In the genomic region with DNA sequence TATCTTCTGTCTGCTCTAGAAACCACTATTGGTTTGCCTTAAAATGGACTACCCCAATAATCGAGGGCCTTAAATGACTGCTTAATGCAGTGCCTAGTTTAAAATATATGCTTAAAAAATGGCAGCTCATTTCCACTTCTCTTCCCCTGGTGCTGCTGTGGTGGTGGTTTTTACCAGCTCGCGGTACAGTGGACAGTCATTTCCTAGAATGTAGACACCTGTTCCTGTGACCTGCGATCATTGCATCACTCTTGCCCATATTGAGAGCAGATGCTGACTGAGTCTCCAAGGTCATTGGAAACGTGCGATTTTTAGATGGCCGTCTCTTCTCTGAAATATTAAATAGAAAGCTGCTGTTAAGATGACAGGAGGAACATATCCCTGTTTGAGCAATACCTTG, we compare ENCODE assay signal across 15 cellular contexts.
DNase-seq lines count a peak whose midpoint lies in the region; ATAC-seq and TF ChIP-seq lines count a peak whose summit lies in the region.
"Had no signal": no experiment of that assay in that cellular context is flagged by ENCODE, and none has a peak within 500 bp of the region (broad histone marks: within the 10 kb centered on the region; RNA-seq: fewer than 3 reads in every experiment).

No MANE protein-coding gene starts in this region.

- no peak for TF ChIP-seq POLR2A in sigmoid colon (IDR thresholded peaks at IDR 0.05)

- H3K27ac ChIP-seq in sigmoid colon (no peak overlapping the region), substantia nigra (ENCODE audit: low read depth, low read length, poor library complexity, severe bottlenecking) (no peak overlapping the region)
- H3K27ac ChIP-seq: A549 had no signal

- H3K4me3 Mint-ChIP-seq in activated naive CD8-positive, alpha-beta T cell treated with anti-CD3 and anti-CD28 coated beads, Interleukin-2, amount 10 ng/mL, durations not matched to agents 7 days and 5 days: no peak overlapping the region
- H3K4me3 Mint-ChIP-seq in activated naive CD8-positive, alpha-beta T cell treated with anti-CD3 and anti-CD28 coated beads for 36 hours: no peak overlapping the region
- H3K4me3 Mint-ChIP-seq in activated CD8-positive, alpha-beta T cell treated with anti-CD3 and anti-CD28 coated beads for 36 hours: no peak overlapping the region
- no peak overlapping the region for H3K4me3 Mint-ChIP-seq in natural killer cell
- H3K4me3 Mint-ChIP-seq: CD14-positive monocyte; CD8-positive, alpha-beta T cell; GM23338 had no signal

- POLR2A ChIA-PET in activated naive CD8-positive, alpha-beta T cell treated with anti-CD3 and anti-CD28 coated beads, Interleukin-2, amount 10 ng/mL, durations not matched to agents 7 days and 5 days (lab: Charles Lee): no interaction called here
- POLR2A ChIA-PET in activated CD8-positive, alpha-beta T cell treated with anti-CD3 and anti-CD28 coated beads for 36 hours (lab: Charles Lee): no interaction called here

- peak overlapping the region; percentile 9 for H3K27ac Mint-ChIP-seq in activated naive CD8-positive, alpha-beta T cell treated with anti-CD3 and anti-CD28 coated beads, Interleukin-2, amount 10 ng/mL, durations not matched to agents 7 days and 5 days
- no peak overlapping the region for H3K27ac Mint-ChIP-seq in activated naive CD8-positive, alpha-beta T cell treated with anti-CD3 and anti-CD28 coated beads for 36 hours
- H3K27ac Mint-ChIP-seq in activated CD8-positive, alpha-beta T cell treated with anti-CD3 and anti-CD28 coated beads for 36 hours: peak overlapping the region; percentile 23
- H3K27ac Mint-ChIP-seq in natural killer cell: peak overlapping the region; percentile 61 to 62
- H3K27ac Mint-ChIP-seq: CD8-positive, alpha-beta T cell; GM23338 had no signal

- H3K9me3 Mint-ChIP-seq in activated naive CD8-positive, alpha-beta T cell treated with anti-CD3 and anti-CD28 coated beads, Interleukin-2, amount 10 ng/mL, durations not matched to agents 7 days and 5 days: no peaks in the 10 kb centered on the region
- H3K9me3 Mint-ChIP-seq in activated naive CD8-positive, alpha-beta T cell treated with anti-CD3 and anti-CD28 coated beads for 36 hours: no peaks in the 10 kb centered on the region
- no peaks in the 10 kb centered on the region for H3K9me3 Mint-ChIP-seq in activated CD8-positive, alpha-beta T cell treated with anti-CD3 and anti-CD28 coated beads for 36 hours
- H3K9me3 Mint-ChIP-seq in natural killer cell: no peaks in the 10 kb centered on the region
- H3K9me3 Mint-ChIP-seq: CD14-positive monocyte; CD8-positive, alpha-beta T cell; GM23338 had no signal

- peaks cover 14% of the 10 kb centered on the region for H3K4me1 Mint-ChIP-seq in activated naive CD8-positive, alpha-beta T cell treated with anti-CD3 and anti-CD28 coated beads, Interleukin-2, amount 10 ng/mL, durations not matched to agents 7 days and 5 days
- peaks cover 3% of the 10 kb centered on the region for H3K4me1 Mint-ChIP-seq in activated naive CD8-positive, alpha-beta T cell treated with anti-CD3 and anti-CD28 coated beads for 36 hours
- peaks cover 3% of the 10 kb centered on the region for H3K4me1 Mint-ChIP-seq in activated CD8-positive, alpha-beta T cell treated with anti-CD3 and anti-CD28 coated beads for 36 hours (ENCODE audit: low read depth)
- peaks cover 20 to 23% of the 10 kb centered on the region in 2 donors for H3K4me1 Mint-ChIP-seq in natural killer cell
- H3K4me1 Mint-ChIP-seq: CD14-positive monocyte, GM23338 had no signal

- H3K4me1 ChIP-seq in sigmoid colon: no peaks in the 10 kb centered on the region
- H3K4me1 ChIP-seq: A549 had no signal

- TF ChIP-seq CTCF in activated CD8-positive, alpha-beta T cell treated with anti-CD3 and anti-CD28 coated beads for 36 hours (IDR thresholded peaks at IDR 0.05): no peak
- TF ChIP-seq CTCF in natural killer cell (IDR thresholded peaks at IDR 0.05): no peak
- no peak for TF ChIP-seq CTCF in sigmoid colon (IDR thresholded peaks at IDR 0.05)

- H3K36me3 Mint-ChIP-seq in activated naive CD8-positive, alpha-beta T cell treated with anti-CD3 and anti-CD28 coated beads, Interleukin-2, amount 10 ng/mL, durations not matched to agents 7 days and 5 days: peaks cover 48% of the 10 kb centered on the region
- peaks cover 11% of the 10 kb centered on the region for H3K36me3 Mint-ChIP-seq in activated naive CD8-positive, alpha-beta T cell treated with anti-CD3 and anti-CD28 coated beads for 36 hours
- H3K36me3 Mint-ChIP-seq in activated CD8-positive, alpha-beta T cell treated with anti-CD3 and anti-CD28 coated beads for 36 hours (ENCODE audit: low read depth): peaks cover 33% of the 10 kb centered on the region
- H3K36me3 Mint-ChIP-seq in natural killer cell: peaks cover 24% of the 10 kb centered on the region

- ATAC-seq in activated naive CD8-positive, alpha-beta T cell treated with anti-CD3 and anti-CD28 coated beads, Interleukin-2, amount 10 ng/mL, durations not matched to agents 7 days and 5 days (ENCODE audit: low read depth): no peak
- ATAC-seq in activated CD8-positive, alpha-beta T cell treated with anti-CD3 and anti-CD28 coated beads for 36 hours: no peak
- ATAC-seq in natural killer cell: peak in 2 of 3 donors; percentile 42 to 54
- ATAC-seq: A549; CD8-positive, alpha-beta T cell; GM23338 had no signal

- DNase-seq in activated naive CD8-positive, alpha-beta T cell treated with anti-CD3 and anti-CD28 coated beads, Interleukin-2, amount 10 ng/mL, durations not matched to agents 7 days and 5 days: no peak
- no peak for DNase-seq in activated naive CD8-positive, alpha-beta T cell treated with anti-CD3 and anti-CD28 coated beads for 36 hours
- peak; percentile 32 for DNase-seq in activated CD8-positive, alpha-beta T cell treated with anti-CD3 and anti-CD28 coated beads for 36 hours
- DNase-seq in natural killer cell (no peak), sigmoid colon (no peak), substantia nigra (lab: John Stamatoyannopoulos, UW) (no peak)
- DNase-seq: CD8-positive, alpha-beta T cell; COR-L47; DMS153; DMS79 treated with DMSO at 0.1 percent for 48 hours; EL; H7 had no signal

- no peaks in the 10 kb centered on the region for H3K27me3 ChIP-seq in sigmoid colon

- no peaks in the 10 kb centered on the region for H3K27me3 Mint-ChIP-seq in activated naive CD8-positive, alpha-beta T cell treated with anti-CD3 and anti-CD28 coated beads, Interleukin-2, amount 10 ng/mL, durations not matched to agents 7 days and 5 days
- H3K27me3 Mint-ChIP-seq in activated naive CD8-positive, alpha-beta T cell treated with anti-CD3 and anti-CD28 coated beads for 36 hours: no peaks in the 10 kb centered on the region
- no peaks in the 10 kb centered on the region for H3K27me3 Mint-ChIP-seq in activated CD8-positive, alpha-beta T cell treated with anti-CD3 and anti-CD28 coated beads for 36 hours
- H3K27me3 Mint-ChIP-seq in natural killer cell (ENCODE audit: low read depth in 2 of 2): no peaks in the 10 kb centered on the region

- no peak for TF ChIP-seq EP300 in sigmoid colon (IDR thresholded peaks at IDR 0.05)

- H3K4me3 ChIP-seq in sigmoid colon: no peak overlapping the region
- H3K4me3 ChIP-seq: A549, GM23338 had no signal

- WGBS in sigmoid colon, 2 donors: 96 to 97% methylated on average over 7 of the region's 7 CpGs

- intact Hi-C loops in activated CD8-positive, alpha-beta T cell treated with anti-CD3 and anti-CD28 coated beads for 36 hours (cut with micrococcal nuclease): no loop called here
- intact Hi-C loops in natural killer cell (cut with micrococcal nuclease) (no loop called here), sigmoid colon (cut with DNase I) (no loop called here)

- peaks cover 0 to 66% (median 11%) of the 10 kb centered on the region in 4 donors for H3K36me3 ChIP-seq in sigmoid colon

- CTCF ChIA-PET in activated CD8-positive, alpha-beta T cell treated with anti-CD3 and anti-CD28 coated beads for 36 hours (lab: Charles Lee): interaction anchor here (1.5 to 1.7 kb wide), 2 partner anchors 10 to 12 kb away, joined by 4 read pairs; no protein-coding TSS in a partner anchor

- H3K9me3 ChIP-seq in sigmoid colon: no peaks in the 10 kb centered on the region
- H3K9me3 ChIP-seq: A549 had no signal

Comparison
In these comparisons a context has a peak if more than half of its experiments do, and no peak if none do; other contexts are left out.
1. ATAC-seq: peak in natural killer cell (2 of 3); none in activated naive CD8-positive, alpha-beta T cell treated with anti-CD3 and anti-CD28 coated beads, Interleukin-2, amount 10 ng/mL, durations not matched to agents 7 days and 5 days (single experiment) and activated CD8-positive, alpha-beta T cell treated with anti-CD3 and anti-CD28 coated beads for 36 hours (single experiment).